18 cellular contexts compared by ENCODE assay signal in genomic region chr5:171625646-171626045, GRCh38.
DNase-seq lines count a peak whose midpoint lies in the region; ATAC-seq and TF ChIP-seq lines count a peak whose summit lies in the region.
"Had no signal": no experiment of that assay in that cellular context is flagged by ENCODE, and none has a peak within 500 bp of the region (broad histone marks: within the 10 kb centered on the region; RNA-seq: fewer than 3 reads in every experiment).

No MANE protein-coding gene starts in this region.

- peaks cover 3% of the 10 kb centered on the region for H3K27me3 ChIP-seq in endodermal cell (ENCODE audit: control insufficient read depth, insufficient read depth, low read length, poor library complexity, severe bottlenecking)
- peaks cover 0 to 48% (median 38%) of the 10 kb centered on the region in 3 experiments for H3K27me3 ChIP-seq in neuronal stem cell (ENCODE audit: control insufficient read depth in 3 of 3, insufficient read depth in 3 of 3, low read depth in 1 of 3, low read length in 3 of 3)
- no peaks in the 10 kb centered on the region for H3K27me3 ChIP-seq in sigmoid colon
- peaks cover 30% of the 10 kb centered on the region for H3K27me3 ChIP-seq in H7 (ENCODE audit: control insufficient read depth, insufficient read depth, low read length)
- H3K27me3 ChIP-seq in SK-N-SH (ENCODE audit: insufficient read depth), result 0 out of 2 replicates have a peak, but pooled peaks cover 9% of the 10 kb centered on the region

- no peak overlapping the region for H3K27ac ChIP-seq in endodermal cell (ENCODE audit: low read depth, low read length)
- H3K27ac ChIP-seq in neuronal stem cell (replicated peaks; ENCODE audit: low read length), result no peak overlapping the region
- no peak overlapping the region for H3K27ac ChIP-seq in sigmoid colon
- H3K27ac ChIP-seq in SK-N-SH (ENCODE audit: low read depth in 2 of 2, low read length in 1 of 2), result no peak overlapping the region
- H3K27ac ChIP-seq: 22Rv1; A549; BLaER1 treated with 17β-estradiol and CSF1 and Interleukin-3, amounts not matched to agents 10 nM and 100 nM; C4-2B had no signal

- H3K4ac ChIP-seq in neuronal stem cell (ENCODE audit: low read length), result no peak overlapping the region

- H3K4me3 ChIP-seq in endodermal cell (ENCODE audit: low read length) (no peak overlapping the region), neuronal stem cell (ENCODE audit: low read length in 2 of 2) (no peak overlapping the region), sigmoid colon (no peak overlapping the region), H7 (ENCODE audit: insufficient read depth, low read depth, low read length) (no peak overlapping the region), SK-N-SH (ENCODE audit: low read depth in 2 of 2, low read length in 1 of 2) (no peak overlapping the region)
- H3K4me3 ChIP-seq: A549; BLaER1 treated with 17β-estradiol and CSF1 and Interleukin-3, amounts not matched to agents 10 nM and 100 nM had no signal

- intact Hi-C loops in sigmoid colon (cut with DNase I), result no loop called here

- H4K91ac ChIP-seq in neuronal stem cell (ENCODE audit: low read depth, low read length, poor library complexity), result no peak overlapping the region

- H2BK15ac ChIP-seq in neuronal stem cell (ENCODE audit: low read length), result no peak overlapping the region

- TF ChIP-seq CTCF in endodermal cell (conservative IDR thresholded peaks at IDR 0.05) (no peak), sigmoid colon (IDR thresholded peaks at IDR 0.05) (no peak), SK-N-SH (IDR thresholded peaks at IDR 0.05) (no peak)

- H3K9ac ChIP-seq in endodermal cell (ENCODE audit: extremely low read depth, low read length, poor library complexity, severe bottlenecking), result no peak overlapping the region
- H3K9ac ChIP-seq in neuronal stem cell (ENCODE audit: low read depth, low read length, poor library complexity), result peak overlapping the region; percentile 52
- H3K9ac ChIP-seq in SK-N-SH, result no peak overlapping the region
- H3K9ac ChIP-seq: BLaER1 treated with 17β-estradiol and CSF1 and Interleukin-3, amounts not matched to agents 10 nM and 100 nM had no signal

- POLR2A ChIA-PET in SK-N-SH (lab: Yijun Ruan, JAX), result no interaction called here

- no peak overlapping the region for H3K27ac Mint-ChIP-seq in endodermal cell
- H3K27ac Mint-ChIP-seq: B cell; CD4-positive, alpha-beta T cell; CD8-positive, alpha-beta T cell had no signal

- H2AK5ac ChIP-seq in neuronal stem cell (ENCODE audit: low read depth, low read length), result peak overlapping the region; percentile 44

- H3K4me2 ChIP-seq in neuronal stem cell (ENCODE audit: insufficient read depth, low read length, poor library complexity, severe bottlenecking) (no peak overlapping the region), SK-N-SH (no peak overlapping the region)
- H3K4me2 ChIP-seq: A549; BLaER1 treated with 17β-estradiol and CSF1 and Interleukin-3, amounts not matched to agents 10 nM and 100 nM had no signal

- DNase-seq in endodermal cell (peak; percentile 42), neuronal stem cell (ENCODE audit: low spot score) (no peak), sigmoid colon (peak; percentile 48), H7 (no peak), SK-N-SH (no peak)
- DNase-seq: AML-193; Caco-2; Calu3; CD4-positive, alpha-beta T cell; CD8-positive, alpha-beta T cell; DMS79 treated with DMSO at 0.1 percent for 48 hours; GF-D8 had no signal

- H3K36me3 Mint-ChIP-seq in endodermal cell (ENCODE audit: low read depth), result no peaks in the 10 kb centered on the region
- H3K36me3 Mint-ChIP-seq: CD8-positive, alpha-beta T cell had no signal

- no peak overlapping the region for H2BK5ac ChIP-seq in neuronal stem cell (ENCODE audit: low read length)

- no peaks in the 10 kb centered on the region for H4K20me1 ChIP-seq in SK-N-SH (ENCODE audit: insufficient read depth)
- H4K20me1 ChIP-seq: BLaER1 treated with 17β-estradiol and CSF1 and Interleukin-3, amounts not matched to agents 10 nM and 100 nM had no signal

- WGBS in endodermal cell (ENCODE audit: insufficient coverage in 1 of 2, insufficient read length in 1 of 2), 2 experiments, result 93 to 98% methylated on average over 9 to 10 of the region's 10 CpGs
- no CpG with 5 or more reads among the region's 10 CpGs for WGBS in neuronal stem cell (ENCODE audit: extremely low coverage in 2 of 2, insufficient read length in 2 of 2, insufficient replicate concordance in 1 of 2), 2 donors
- 86 to 92% methylated on average over 10 of the region's 10 CpGs for WGBS in sigmoid colon, 2 donors
- WGBS in SK-N-SH (ENCODE audit: low lambda C conversion rate), result 65% methylated on average over 10 of the region's 10 CpGs

- H3K36me3 ChIP-seq in endodermal cell (ENCODE audit: control insufficient read depth, insufficient read depth, low read length), result no peaks in the 10 kb centered on the region
- H3K36me3 ChIP-seq in neuronal stem cell (replicated peaks in 1 of 2; ENCODE audit: control insufficient read depth in 2 of 2, insufficient read depth in 2 of 2, low read length in 2 of 2), result no peaks in the 10 kb centered on the region
- H3K36me3 ChIP-seq in sigmoid colon, result no peaks in the 10 kb centered on the region
- H3K36me3 ChIP-seq in H7 (replicated peaks; ENCODE audit: control insufficient read depth, insufficient read depth, low read length), result no peaks in the 10 kb centered on the region
- H3K36me3 ChIP-seq in SK-N-SH (replicated peaks in 1 of 2; ENCODE audit: control insufficient read depth in 1 of 2, insufficient read depth in 2 of 2, low read length in 1 of 2), result no peaks in the 10 kb centered on the region
- H3K36me3 ChIP-seq: BLaER1 treated with 17β-estradiol and CSF1 and Interleukin-3, amounts not matched to agents 10 nM and 100 nM had no signal

- CTCF ChIA-PET in SK-N-SH (lab: Yijun Ruan, JAX), result interaction anchor here (1.0 to 1.5 kb wide), 3 partner anchors 25 to 142 kb away, joined by 3 to 4 read pairs (median 4); no protein-coding TSS in a partner anchor

- no peaks in the 10 kb centered on the region for H3K9me2 ChIP-seq in SK-N-SH

- H2BK12ac ChIP-seq in neuronal stem cell (ENCODE audit: low read length), result no peak overlapping the region

- peaks cover 8% of the 10 kb centered on the region for H3K4me1 ChIP-seq in endodermal cell (ENCODE audit: control insufficient read depth, insufficient read depth, low read length)
- H3K4me1 ChIP-seq in neuronal stem cell (ENCODE audit: control insufficient read depth in 2 of 2, insufficient read depth in 1 of 2, low read depth in 1 of 2, low read length in 2 of 2), result peaks cover 5 to 11% of the 10 kb centered on the region in 2 donors
- peaks cover 0 to 14% (median 9%) of the 10 kb centered on the region in 4 donors for H3K4me1 ChIP-seq in sigmoid colon
- peaks cover 0 to 17% of the 10 kb centered on the region in 2 experiments; a peak in 1 of 4 replicates for H3K4me1 ChIP-seq in SK-N-SH (ENCODE audit: control insufficient read depth in 1 of 2, insufficient read depth in 2 of 2, low read depth in 1 of 2, low read length in 1 of 2)
- H3K4me1 ChIP-seq: A549 had no signal

- H3K18ac ChIP-seq in neuronal stem cell (ENCODE audit: low read length), result no peak overlapping the region

- no peak overlapping the region for H4K8ac ChIP-seq in neuronal stem cell (ENCODE audit: low read depth, low read length)

- no peak for TF ChIP-seq POLR2A in sigmoid colon (IDR thresholded peaks at IDR 0.05)

- ATAC-seq in GM21529 (IDR thresholded peaks at IDR 0.05; ENCODE audit: unreplicated experiment), result no peak
- ATAC-seq: A549; CD8-positive, alpha-beta T cell had no signal

- H3K9me3 Mint-ChIP-seq in endodermal cell, result peaks cover 5% of the 10 kb centered on the region
- H3K9me3 Mint-ChIP-seq: CD4-positive, alpha-beta T cell; CD8-positive, alpha-beta T cell had no signal

- TF ChIP-seq RAD21 in SK-N-SH (IDR thresholded peaks at IDR 0.05; ENCODE audit: low read length), result no peak

- H2AFZ ChIP-seq in neuronal stem cell (ENCODE audit: low read length), result no peak overlapping the region
- H2AFZ ChIP-seq in SK-N-SH (ENCODE audit: low read depth), result no peak overlapping the region

- H3F3A ChIP-seq in SK-N-SH (replicated peaks; ENCODE audit: insufficient read depth), result no peaks in the 10 kb centered on the region

- no peaks in the 10 kb centered on the region for H3K79me1 ChIP-seq in neuronal stem cell (ENCODE audit: low read depth, low read length)

- no peaks in the 10 kb centered on the region for H3K79me2 ChIP-seq in SK-N-SH (ENCODE audit: insufficient read depth)

- no peak overlapping the region for H3K14ac ChIP-seq in neuronal stem cell (ENCODE audit: low read length)

- TF ChIP-seq EP300 in sigmoid colon (IDR thresholded peaks at IDR 0.05), result no peak
- no peak for TF ChIP-seq EP300 in SK-N-SH (IDR thresholded peaks at IDR 0.05; ENCODE audit: borderline replicate concordance in 1 of 2, low read depth in 1 of 2, low read length in 1 of 2)

- peaks cover 28% of the 10 kb centered on the region for H3K4me1 Mint-ChIP-seq in endodermal cell
- H3K4me1 Mint-ChIP-seq: B cell had no signal

- no peak overlapping the region for H3K4me3 Mint-ChIP-seq in endodermal cell
- H3K4me3 Mint-ChIP-seq: B cell; CD4-positive, alpha-beta T cell; CD8-positive, alpha-beta T cell had no signal

- H3K23ac ChIP-seq in neuronal stem cell (ENCODE audit: low read depth, low read length, poor library complexity), result no peak overlapping the region

- H3K9me3 ChIP-seq in endodermal cell (ENCODE audit: control insufficient read depth, low read length), result no peaks in the 10 kb centered on the region
- H3K9me3 ChIP-seq in neuronal stem cell (replicated peaks in 1 of 2; ENCODE audit: control insufficient read depth in 2 of 2, insufficient read depth in 1 of 2, low read depth in 1 of 2, low read length in 2 of 2), result no peaks in the 10 kb centered on the region
- no peaks in the 10 kb centered on the region for H3K9me3 ChIP-seq in sigmoid colon
- no peaks in the 10 kb centered on the region for H3K9me3 ChIP-seq in SK-N-SH
- H3K9me3 ChIP-seq: A549; BLaER1 treated with 17β-estradiol and CSF1 and Interleukin-3, amounts not matched to agents 10 nM and 100 nM; Caco-2 had no signal

- peaks cover 48% of the 10 kb centered on the region for H3K27me3 Mint-ChIP-seq in endodermal cell (ENCODE audit: insufficient read depth)

- no peak overlapping the region for H2BK120ac ChIP-seq in neuronal stem cell (ENCODE audit: low read depth, low read length)

TF ChIP-seq in SK-N-SH, 30 proteins besides CTCF, POLR2A, EP300 and RAD21 (continues in another document):
- TF ChIP-seq ZBTB33 (IDR thresholded peaks at IDR 0.05; ENCODE audit: borderline replicate concordance, low read depth), result no peak

Comparison
In these comparisons a context has a peak if more than half of its experiments do, and no peak if none do; other contexts are left out.
1. DNase-seq: peak in endodermal cell (single experiment) and sigmoid colon (single experiment); none in neuronal stem cell (single experiment), H7 (single experiment) and SK-N-SH (single experiment).